ENCODE assay signal across 15 cellular contexts in genomic region chr13:26962671-26963070, GRCh38.
DNase-seq lines count a peak whose midpoint lies in the region; ATAC-seq and TF ChIP-seq lines count a peak whose summit lies in the region.
"Had no signal": no experiment of that assay in that cellular context is flagged by ENCODE, and none has a peak within 500 bp of the region (broad histone marks: within the 10 kb centered on the region; RNA-seq: fewer than 3 reads in every experiment).

No MANE protein-coding gene starts in this region.

- H3K4me3 Mint-ChIP-seq in type B pancreatic cell = no peak overlapping the region

- ATAC-seq in Panc1 = no peak
- peak; percentile 6 for ATAC-seq in mucosa of descending colon

- DNase-seq in Panc1 (ENCODE audit: low read depth, low spot score) = no peak
- no peak for DNase-seq in hepatocyte (ENCODE audit: low spot score)
- DNase-seq in mucosa of descending colon = peak in 1 of 3 donors; percentile 38
- DNase-seq in type B pancreatic cell (ENCODE audit: extremely low spot score, unreplicated experiment) = no peak
- DNase-seq in stimulated activated CD4-positive, alpha-beta T cell treated with anti-CD3 and anti-CD28 coated beads, Interleukin-1b, Interleukin-23, amount 100 ng/mL, for 48 hours = no peak
- no peak for DNase-seq in foreskin fibroblast
- DNase-seq in NCI-H187 (lab: John Stamatoyannopoulos, UW) = no peak
- no peak for DNase-seq in SK-N-DZ (ENCODE audit: low spot score)
- DNase-seq: DND-41, GOT3, KBM-7, NCI-H1436 treated with DMSO at 0.1 percent for 48 hours, NCI-H2081 treated with DMSO at 0.1 percent for 48 hours, NCI-H526 treated with DMSO at 0.1 percent for 48 hours had no signal

- in situ Hi-C loops in Panc1 (cut with HindIII; ENCODE audit: low pct_unique_long_range_greater_than_20kb, low sequenced_read_pairs) = no loop called here

- no peaks in the 10 kb centered on the region for H4K20me1 ChIP-seq in hepatocyte (ENCODE audit: insufficient read depth, poor library complexity, severe bottlenecking)

- BruUV-seq in Panc1 (replicated peaks; lab: Mats Ljungman, UMichigan) = no TSS peak

- H3K9me2 ChIP-seq in hepatocyte (replicated peaks; ENCODE audit: insufficient read depth) = no peaks in the 10 kb centered on the region

- H3K27me3 ChIP-seq in Panc1 (ENCODE audit: control insufficient read depth, insufficient read depth, low read length) (no peaks in the 10 kb centered on the region), hepatocyte (no peaks in the 10 kb centered on the region)
- H3K27me3 ChIP-seq: SJSA1 had no signal

- H3K9me3 Mint-ChIP-seq in type B pancreatic cell = no peaks in the 10 kb centered on the region

- H3K9me3 ChIP-seq in Panc1 (ENCODE audit: control insufficient read depth, insufficient read depth, low read depth, low read length) (no peaks in the 10 kb centered on the region), hepatocyte (ENCODE audit: low read depth) (no peaks in the 10 kb centered on the region), mucosa of descending colon (no peaks in the 10 kb centered on the region)
- H3K9me3 ChIP-seq: SJSA1 had no signal

- no peaks in the 10 kb centered on the region for H3K36me3 Mint-ChIP-seq in type B pancreatic cell

- H3K36me3 ChIP-seq in Panc1 (ENCODE audit: control insufficient read depth, insufficient read depth, low read length) = no peaks in the 10 kb centered on the region
- H3K36me3 ChIP-seq in hepatocyte (replicated peaks; ENCODE audit: insufficient read depth, low read depth) = no peaks in the 10 kb centered on the region
- no peaks in the 10 kb centered on the region for H3K36me3 ChIP-seq in mucosa of descending colon (ENCODE audit: low read depth)
- H3K36me3 ChIP-seq: SJSA1 had no signal

- TF ChIP-seq CTCF in Panc1 (IDR thresholded peaks at IDR 0.05) = no peak
- TF ChIP-seq CTCF in hepatocyte (IDR thresholded peaks at IDR 0.05; ENCODE audit: poor library complexity) = no peak
- no peak for TF ChIP-seq CTCF in mucosa of descending colon (IDR thresholded peaks at IDR 0.05)
- no peak for TF ChIP-seq CTCF in type B pancreatic cell (conservative IDR thresholded peaks at IDR 0.05)
- TF ChIP-seq CTCF in foreskin fibroblast (IDR thresholded peaks at IDR 0.05; ENCODE audit: low read depth, low read length) = no peak

- H3K79me2 ChIP-seq in hepatocyte = no peaks in the 10 kb centered on the region

- peaks cover 50% of the 10 kb centered on the region for H3K27me3 Mint-ChIP-seq in type B pancreatic cell

- H3K4me1 ChIP-seq in Panc1 (ENCODE audit: control insufficient read depth, insufficient read depth, low read length) = peaks cover 8% of the 10 kb centered on the region
- peaks cover 62% of the 10 kb centered on the region for H3K4me1 ChIP-seq in hepatocyte (ENCODE audit: insufficient read depth)
- peaks cover 68% of the 10 kb centered on the region for H3K4me1 ChIP-seq in mucosa of descending colon (ENCODE audit: low read depth)
- H3K4me1 ChIP-seq: SJSA1 had no signal

- H2AFZ ChIP-seq in hepatocyte = no peak overlapping the region

- peaks cover 11% of the 10 kb centered on the region for H3K4me1 Mint-ChIP-seq in type B pancreatic cell (ENCODE audit: unreplicated experiment)

- no peak overlapping the region for H3K4me2 ChIP-seq in hepatocyte

- intact Hi-C loops in Panc1 (cut with micrococcal nuclease; ENCODE audit: unreplicated experiment) (no loop called here), mucosa of descending colon (cut with DNase I, micrococcal nuclease) (no loop called here)

- H3K27ac Mint-ChIP-seq in type B pancreatic cell = peak overlapping the region; percentile 41

- H3K4me3 ChIP-seq in Panc1 (ENCODE audit: low read depth in 2 of 2, low read length in 2 of 2) (no peak overlapping the region), hepatocyte (no peak overlapping the region), mucosa of descending colon (no peak overlapping the region), foreskin fibroblast (ENCODE audit: low read depth in 1 of 2, low read length in 2 of 2) (no peak overlapping the region)
- H3K4me3 ChIP-seq: SJSA1 had no signal

- POLR2A ChIA-PET in Panc1 (lab: Charles Lee) = interaction anchor here (1.0 kb wide), 1 partner anchor 13 kb away, joined by 3 read pairs; no protein-coding TSS in a partner anchor

- H3K27ac ChIP-seq in Panc1 (ENCODE audit: low read length) = peak overlapping the region; percentile 87
- peak overlapping the region; percentile 77 for H3K27ac ChIP-seq in hepatocyte
- H3K27ac ChIP-seq: SJSA1 had no signal

- CTCF ChIA-PET in Panc1 (lab: Charles Lee) = no interaction called here

- 66% methylated on average over 2 of the region's 2 CpGs for WGBS in hepatocyte (ENCODE audit: low lambda C conversion rate, missing lambda C conversion rate)
